Comparison of ENCODE assay signal across 1 cellular context in genomic region chr3:126912491-126913195, GRCh38.
TF ChIP-seq lines count a peak whose summit lies in the region.

No MANE protein-coding gene starts in this region.

TF ChIP-seq in H1, 55 proteins besides CTCF, POLR2A, EP300 and RAD21 (continued from another document):
- no peak for TF ChIP-seq NRF1 (IDR thresholded peaks at IDR 0.05; ENCODE audit: low read depth, low read length)
- TF ChIP-seq HDAC6 (IDR thresholded peaks at IDR 0.05; ENCODE audit: low read depth, low read length): no peak
- no peak for TF ChIP-seq USF2 (IDR thresholded peaks at IDR 0.05; ENCODE audit: low read length)
- TF ChIP-seq TEAD4 (IDR thresholded peaks at IDR 0.05; ENCODE audit: low read depth, low read length): no peak
- no peak for TF ChIP-seq BRCA1 (IDR thresholded peaks at IDR 0.05; ENCODE audit: low read depth, low read length)
TF ChIP-seq in H1: peak in this region for 0.
